10 cellular contexts compared by ENCODE assay signal in the genomic region with DNA sequence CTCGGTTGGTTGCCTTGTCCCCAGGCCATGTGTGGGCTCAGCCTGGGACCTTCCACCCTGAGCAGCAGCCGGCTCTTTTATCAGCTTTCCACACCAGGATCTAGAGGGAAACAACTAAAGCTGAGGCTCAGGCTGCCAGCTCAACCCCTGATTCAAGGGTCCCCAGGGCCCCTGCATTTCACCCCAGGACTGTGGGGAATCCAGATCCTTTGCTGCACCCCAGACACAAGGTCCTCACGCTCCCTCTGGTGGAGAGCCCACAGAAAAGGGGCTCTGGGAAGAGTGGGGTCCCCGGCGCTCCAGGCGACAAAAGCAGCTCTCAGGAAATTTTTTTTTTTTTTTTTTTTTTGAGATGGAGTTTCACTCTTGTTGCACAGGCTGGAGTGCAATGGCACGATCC.
A peak's percentile ranks its signal among the peaks of the same experiment; 100 is the strongest.
DNase-seq lines count a peak whose midpoint lies in the region; ATAC-seq and TF ChIP-seq lines count a peak whose summit lies in the region.
"Had no signal": no experiment of that assay in that cellular context is flagged by ENCODE, and none has a peak within 500 bp of the region (broad histone marks: within the 10 kb centered on the region; RNA-seq: fewer than 3 reads in every experiment).

No MANE protein-coding gene starts in this region.

- TF ChIP-seq EP300 in Ishikawa (IDR thresholded peaks at IDR 0.05; ENCODE audit: borderline replicate concordance) = no peak

- peak; percentile 71 for TF ChIP-seq CTCF in choroid plexus epithelial cell (conservative IDR thresholded peaks at IDR 0.05; ENCODE audit: low read depth, low read length)
- peak; percentile 24 for TF ChIP-seq CTCF in neural crest cell (conservative IDR thresholded peaks at IDR 0.05)

- ATAC-seq in activated CD4-positive, alpha-beta T cell treated with anti-CD3 and anti-CD28 coated beads for 36 hours = peak; percentile 49
- ATAC-seq in GM18868 (IDR thresholded peaks at IDR 0.05; ENCODE audit: unreplicated experiment) = no peak
- ATAC-seq in HG03025 (IDR thresholded peaks at IDR 0.05; ENCODE audit: low FRiP score, unreplicated experiment) = no peak
- ATAC-seq: body of pancreas had no signal

- no peaks in the 10 kb centered on the region for H3K27me3 Mint-ChIP-seq in activated CD4-positive, alpha-beta T cell treated with anti-CD3 and anti-CD28 coated beads for 36 hours
- H3K27me3 Mint-ChIP-seq in neural crest cell (ENCODE audit: low read depth) = no peaks in the 10 kb centered on the region

- peak; percentile 44 for TF ChIP-seq RAD21 in Ishikawa (IDR thresholded peaks at IDR 0.05; ENCODE audit: low read depth)

- intact Hi-C loops in activated CD4-positive, alpha-beta T cell treated with anti-CD3 and anti-CD28 coated beads for 36 hours (cut with DNase I, micrococcal nuclease) = loop anchor here (1.0 to 5.0 kb wide), 2 partner anchors 132 to 134 kb away; no protein-coding TSS in a partner anchor

- no peak overlapping the region for H3K4me3 ChIP-seq in choroid plexus epithelial cell (ENCODE audit: low read depth, low read length)
- H3K4me3 ChIP-seq: body of pancreas, spleen had no signal

- H3K4me1 Mint-ChIP-seq in activated CD4-positive, alpha-beta T cell treated with anti-CD3 and anti-CD28 coated beads for 36 hours = peaks cover 6% of the 10 kb centered on the region
- peaks cover 5% of the 10 kb centered on the region for H3K4me1 Mint-ChIP-seq in neural crest cell

- H3K36me3 Mint-ChIP-seq in activated CD4-positive, alpha-beta T cell treated with anti-CD3 and anti-CD28 coated beads for 36 hours (ENCODE audit: low read depth) = no peaks in the 10 kb centered on the region
- no peaks in the 10 kb centered on the region for H3K36me3 Mint-ChIP-seq in neural crest cell (ENCODE audit: low read depth)

- no peak overlapping the region for H3K27ac Mint-ChIP-seq in activated CD4-positive, alpha-beta T cell treated with anti-CD3 and anti-CD28 coated beads for 36 hours
- no peak overlapping the region for H3K27ac Mint-ChIP-seq in neural crest cell (ENCODE audit: unreplicated experiment)

- DNase-seq in activated CD4-positive, alpha-beta T cell treated with anti-CD3 and anti-CD28 coated beads for 36 hours = peak; percentile 31
- no peak for DNase-seq in activated CD4-positive, alpha-beta T cell treated with anti-CD3 and anti-CD28 coated beads for 1 hour
- DNase-seq in choroid plexus epithelial cell (ENCODE audit: low read depth) = peak; percentile 31
- DNase-seq in neural crest cell (ENCODE audit: low read depth, low spot score) = no peak
- no peak for DNase-seq in kidney glomerular epithelial cell (lab: John Stamatoyannopoulos, UW)
- DNase-seq: body of pancreas had no signal

- POLR2A ChIA-PET in activated CD4-positive, alpha-beta T cell treated with anti-CD3 and anti-CD28 coated beads for 36 hours (lab: Charles Lee) = no interaction called here

- H3K4me3 Mint-ChIP-seq in activated CD4-positive, alpha-beta T cell treated with anti-CD3 and anti-CD28 coated beads for 36 hours = no peak overlapping the region
- H3K4me3 Mint-ChIP-seq in neural crest cell = no peak overlapping the region

- CTCF ChIA-PET in activated CD4-positive, alpha-beta T cell treated with anti-CD3 and anti-CD28 coated beads for 36 hours (lab: Charles Lee) = interaction anchor here (0.5 to 0.6 kb wide), 2 partner anchors 129 to 226 kb away, joined by 3 to 4 read pairs; no protein-coding TSS in a partner anchor

- no peaks in the 10 kb centered on the region for H3K9me3 Mint-ChIP-seq in activated CD4-positive, alpha-beta T cell treated with anti-CD3 and anti-CD28 coated beads for 36 hours (ENCODE audit: low read depth)
- H3K9me3 Mint-ChIP-seq in neural crest cell = no peaks in the 10 kb centered on the region

TF ChIP-seq in Ishikawa, 13 proteins besides CTCF, POLR2A, EP300 and RAD21:
- no peak for TF ChIP-seq TAF1 (IDR thresholded peaks at IDR 0.05; ENCODE audit: low read depth)
- TF ChIP-seq, protein P1, sequence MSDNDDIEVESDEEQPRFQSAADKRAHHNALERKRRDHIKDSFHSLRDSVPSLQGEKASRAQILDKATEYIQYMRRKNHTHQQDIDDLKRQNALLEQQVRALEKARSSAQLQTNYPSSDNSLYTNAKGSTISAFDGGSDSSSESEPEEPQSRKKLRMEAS (IDR thresholded peaks at IDR 0.05) = no peak
- no peak for TF ChIP-seq CREB1 (IDR thresholded peaks at IDR 0.05; ENCODE audit: low read depth)
- TF ChIP-seq FOXM1 (IDR thresholded peaks at IDR 0.05; ENCODE audit: borderline replicate concordance, low read depth) = no peak
- no peak for TF ChIP-seq TCF12 (IDR thresholded peaks at IDR 0.05; ENCODE audit: low read depth)
- TF ChIP-seq YY1 (IDR thresholded peaks at IDR 0.05; ENCODE audit: low read depth) = no peak
- TF ChIP-seq, protein P2, sequence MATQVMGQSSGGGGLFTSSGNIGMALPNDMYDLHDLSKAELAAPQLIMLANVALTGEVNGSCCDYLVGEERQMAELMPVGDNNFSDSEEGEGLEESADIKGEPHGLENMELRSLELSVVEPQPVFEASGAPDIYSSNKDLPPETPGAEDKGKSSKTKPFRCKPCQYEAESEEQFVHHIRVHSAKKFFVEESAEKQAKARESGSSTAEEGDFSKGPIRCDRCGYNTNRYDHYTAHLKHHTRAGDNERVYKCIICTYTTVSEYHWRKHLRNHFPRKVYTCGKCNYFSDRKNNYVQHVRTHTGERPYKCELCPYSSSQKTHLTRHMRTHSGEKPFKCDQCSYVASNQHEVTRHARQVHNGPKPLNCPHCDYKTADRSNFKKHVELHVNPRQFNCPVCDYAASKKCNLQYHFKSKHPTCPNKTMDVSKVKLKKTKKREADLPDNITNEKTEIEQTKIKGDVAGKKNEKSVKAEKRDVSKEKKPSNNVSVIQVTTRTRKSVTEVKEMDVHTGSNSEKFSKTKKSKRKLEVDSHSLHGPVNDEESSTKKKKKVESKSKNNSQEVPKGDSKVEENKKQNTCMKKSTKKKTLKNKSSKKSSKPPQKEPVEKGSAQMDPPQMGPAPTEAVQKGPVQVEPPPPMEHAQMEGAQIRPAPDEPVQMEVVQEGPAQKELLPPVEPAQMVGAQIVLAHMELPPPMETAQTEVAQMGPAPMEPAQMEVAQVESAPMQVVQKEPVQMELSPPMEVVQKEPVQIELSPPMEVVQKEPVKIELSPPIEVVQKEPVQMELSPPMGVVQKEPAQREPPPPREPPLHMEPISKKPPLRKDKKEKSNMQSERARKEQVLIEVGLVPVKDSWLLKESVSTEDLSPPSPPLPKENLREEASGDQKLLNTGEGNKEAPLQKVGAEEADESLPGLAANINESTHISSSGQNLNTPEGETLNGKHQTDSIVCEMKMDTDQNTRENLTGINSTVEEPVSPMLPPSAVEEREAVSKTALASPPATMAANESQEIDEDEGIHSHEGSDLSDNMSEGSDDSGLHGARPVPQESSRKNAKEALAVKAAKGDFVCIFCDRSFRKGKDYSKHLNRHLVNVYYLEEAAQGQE (IDR thresholded peaks at IDR 0.05; ENCODE audit: low read depth) = no peak
- no peak for TF ChIP-seq ZBTB7A (IDR thresholded peaks at IDR 0.05; ENCODE audit: low read depth)
- TF ChIP-seq CEBPB (IDR thresholded peaks at IDR 0.05) = no peak
- no peak for TF ChIP-seq EGR1 (IDR thresholded peaks at IDR 0.05)
- TF ChIP-seq, protein P3, sequence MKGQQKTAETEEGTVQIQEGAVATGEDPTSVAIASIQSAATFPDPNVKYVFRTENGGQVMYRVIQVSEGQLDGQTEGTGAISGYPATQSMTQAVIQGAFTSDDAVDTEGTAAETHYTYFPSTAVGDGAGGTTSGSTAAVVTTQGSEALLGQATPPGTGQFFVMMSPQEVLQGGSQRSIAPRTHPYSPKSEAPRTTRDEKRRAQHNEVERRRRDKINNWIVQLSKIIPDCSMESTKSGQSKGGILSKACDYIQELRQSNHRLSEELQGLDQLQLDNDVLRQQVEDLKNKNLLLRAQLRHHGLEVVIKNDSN (IDR thresholded peaks at IDR 0.05) = no peak

Comparison
In these comparisons a context has a peak if more than half of its experiments do, and no peak if none do; other contexts are left out.
1. DNase-seq: peak in activated CD4-positive, alpha-beta T cell treated with anti-CD3 and anti-CD28 coated beads for 36 hours (single experiment) and choroid plexus epithelial cell (single experiment); none in activated CD4-positive, alpha-beta T cell treated with anti-CD3 and anti-CD28 coated beads for 1 hour (single experiment), neural crest cell (single experiment) and kidney glomerular epithelial cell (single experiment).